In the genomic region with DNA sequence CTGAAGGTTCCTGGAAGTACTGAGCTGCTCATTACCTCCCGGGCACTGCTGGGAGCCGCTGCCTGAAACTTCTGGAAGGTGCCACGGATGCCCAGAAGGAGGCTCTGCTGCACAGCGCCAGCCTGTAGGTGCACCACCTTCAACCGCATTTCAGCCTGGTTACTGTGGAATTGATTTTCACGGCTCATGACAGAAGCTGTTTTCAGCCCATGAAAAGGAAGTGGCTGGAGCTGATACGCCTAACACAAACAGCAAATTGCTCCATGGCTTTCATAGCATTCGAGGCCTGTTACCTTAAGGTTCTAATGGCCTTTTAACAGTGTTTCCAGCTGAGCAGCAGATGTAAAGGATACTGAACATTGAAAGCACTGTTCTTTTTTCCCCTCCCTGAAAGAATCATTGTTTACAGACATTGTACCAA, we compare ENCODE assay signal across 1 cellular context.
TF ChIP-seq lines count a peak whose summit lies in the region.

No MANE protein-coding gene starts in this region.

TF ChIP-seq in IMR-90, 13 proteins besides CTCF, POLR2A, EP300 and RAD21 (continued from another document):
- TF ChIP-seq, protein P1, sequence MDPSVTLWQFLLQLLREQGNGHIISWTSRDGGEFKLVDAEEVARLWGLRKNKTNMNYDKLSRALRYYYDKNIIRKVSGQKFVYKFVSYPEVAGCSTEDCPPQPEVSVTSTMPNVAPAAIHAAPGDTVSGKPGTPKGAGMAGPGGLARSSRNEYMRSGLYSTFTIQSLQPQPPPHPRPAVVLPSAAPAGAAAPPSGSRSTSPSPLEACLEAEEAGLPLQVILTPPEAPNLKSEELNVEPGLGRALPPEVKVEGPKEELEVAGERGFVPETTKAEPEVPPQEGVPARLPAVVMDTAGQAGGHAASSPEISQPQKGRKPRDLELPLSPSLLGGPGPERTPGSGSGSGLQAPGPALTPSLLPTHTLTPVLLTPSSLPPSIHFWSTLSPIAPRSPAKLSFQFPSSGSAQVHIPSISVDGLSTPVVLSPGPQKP (IDR thresholded peaks at IDR 0.05; ENCODE audit: borderline replicate concordance, low read depth, low read length): no peak
- TF ChIP-seq, protein P2, sequence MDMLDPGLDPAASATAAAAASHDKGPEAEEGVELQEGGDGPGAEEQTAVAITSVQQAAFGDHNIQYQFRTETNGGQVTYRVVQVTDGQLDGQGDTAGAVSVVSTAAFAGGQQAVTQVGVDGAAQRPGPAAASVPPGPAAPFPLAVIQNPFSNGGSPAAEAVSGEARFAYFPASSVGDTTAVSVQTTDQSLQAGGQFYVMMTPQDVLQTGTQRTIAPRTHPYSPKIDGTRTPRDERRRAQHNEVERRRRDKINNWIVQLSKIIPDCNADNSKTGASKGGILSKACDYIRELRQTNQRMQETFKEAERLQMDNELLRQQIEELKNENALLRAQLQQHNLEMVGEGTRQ (IDR thresholded peaks at IDR 0.05; ENCODE audit: low read depth, low read length): no peak
TF ChIP-seq in IMR-90: peak in this region for 0.
